8 cellular contexts compared by ENCODE assay signal in the genomic region with DNA sequence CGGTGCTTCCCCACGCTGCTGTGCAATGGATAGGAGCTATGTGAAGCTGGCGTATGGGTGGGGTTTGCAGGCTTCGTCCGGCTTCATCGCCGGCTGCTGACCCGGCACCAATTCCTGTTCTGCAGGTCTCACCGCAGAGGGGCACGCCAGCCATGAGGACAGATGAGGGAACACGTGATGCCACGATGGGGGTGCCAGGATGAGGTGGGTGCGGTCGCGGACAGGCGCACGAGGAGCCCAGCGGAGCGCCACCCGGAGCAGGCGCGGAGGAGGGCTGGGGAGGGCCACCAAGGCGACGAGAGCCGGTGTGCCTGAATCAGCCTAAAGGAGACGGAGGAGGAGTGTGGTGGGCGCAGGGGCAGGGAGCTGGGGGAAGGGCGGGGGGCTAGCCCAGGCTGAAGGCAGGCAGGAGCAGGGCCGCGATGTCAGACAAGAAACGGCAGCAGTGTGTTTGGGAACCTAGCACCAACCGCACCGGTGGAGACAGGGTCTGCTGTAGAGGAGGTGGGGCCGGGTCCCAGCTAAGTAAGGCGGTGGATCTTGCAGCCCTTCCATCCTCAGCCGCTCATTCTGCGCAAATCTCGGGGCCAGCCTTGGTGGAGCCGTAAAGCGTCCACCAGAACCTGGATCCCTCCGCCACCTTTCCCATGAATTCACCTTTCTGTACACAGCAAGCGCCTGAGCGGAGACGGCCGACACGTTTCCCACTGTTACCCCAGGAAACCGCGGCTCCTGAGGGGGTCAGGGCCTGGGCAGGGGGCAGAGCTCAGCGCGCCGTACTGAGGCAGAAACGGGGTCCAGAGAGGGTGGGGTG. TPM values are rescaled to one million over a fixed set of nuclear protein-coding genes. Genes with fewer than 3 reads are reported as not detected.
DNase-seq lines count a peak whose midpoint lies in the region; ATAC-seq lines count a peak whose summit lies in the region.

No MANE protein-coding gene starts in this region.

- peak; percentile 71 for ATAC-seq in left colon

- peaks cover 38% of the 10 kb centered on the region for H3K27me3 ChIP-seq in HUES6 (ENCODE audit: control insufficient read depth, insufficient read depth, low read length)

- H3K4me3 ChIP-seq in HUES6 (ENCODE audit: low read depth, low read length): peak overlapping the region; percentile 67

- intact Hi-C loops in left colon (cut with DNase I, micrococcal nuclease): no loop called here

- no peak overlapping the region for H3K27ac ChIP-seq in HUES6 (ENCODE audit: low read depth, low read length)

- H3K36me3 ChIP-seq in HUES6 (ENCODE audit: control insufficient read depth, insufficient read depth, low read length): no peaks in the 10 kb centered on the region

- H3K9me3 ChIP-seq in HUES6 (ENCODE audit: control insufficient read depth, insufficient read depth, low read depth, low read length): no peaks in the 10 kb centered on the region

- DNase-seq in NOMO-1 treated with DMSO at 0.1 percent for 48 hours (lab: John Stamatoyannopoulos, UW; ENCODE audit: unreplicated experiment): peak; percentile 23
- no peak for DNase-seq in NOMO-1 treated with dmso at 0.1 percent for 144 hours (lab: John Stamatoyannopoulos, UW; ENCODE audit: unreplicated experiment)
- DNase-seq in SK-MEL-5 (ENCODE audit: low read depth, low spot score): peak; percentile 45
- peak; percentile 85 for DNase-seq in cerebellum (ENCODE audit: low spot score)
- peak; percentile 65 to 76 for DNase-seq in left colon
- peak; percentile 69 to 88 for DNase-seq in stimulated activated CD8-positive, alpha-beta memory T cell treated with anti-CD3 and anti-CD28 coated beads, Interleukin-7, amount 100 ng/mL, for 48 hours (ENCODE audit: extremely low read depth in 1 of 2, low read depth in 1 of 2)
- no peak for DNase-seq in pons (ENCODE audit: low spot score)

- H3K4me1 ChIP-seq in HUES6 (ENCODE audit: control insufficient read depth, insufficient read depth, low read length): peaks cover 5% of the 10 kb centered on the region; the same call in 1 of the 2 replicates

- in situ Hi-C loops in SK-MEL-5 (cut with HindIII; ENCODE audit: low pct_unique_long_range_greater_than_20kb, low sequenced_read_pairs): no loop called here

- H3K9ac ChIP-seq in HUES6 (ENCODE audit: low read length): peak overlapping the region; percentile 31

RNA-seq across cellular contexts. Expression of gene CD8A, which starts 17.0 kb away (rescaled TPM):
- 0.13 and 0.18 TPM in 2 replicates for total RNA-seq in SK-MEL-5 (2014; rRNA removed; shearing (Covaris generic))
- polyA plus RNA-seq in SK-MEL-5 (2015; cell fraction: cytosol; rRNA removed): 0.11 and 0.62 TPM in 2 replicates
- 1.1 and 1.5 TPM in 2 replicates for polyA plus RNA-seq in SK-MEL-5 (2015; cell fraction: nucleus; rRNA removed)
- total RNA-seq in cerebellum: 1.5 TPM
- 1 to 10 TPM; 1.6 to 3.2 TPM for total RNA-seq in left colon

RNA-seq across cellular contexts. Expression of gene CD8B, which starts 54.0 kb away (rescaled TPM):
- not detected in 2 replicates for total RNA-seq in SK-MEL-5 (2014; rRNA removed; shearing (Covaris generic))
- polyA plus RNA-seq in SK-MEL-5 (2015; cell fraction: cytosol; rRNA removed): not detected in 2 replicates
- not detected in 2 replicates for polyA plus RNA-seq in SK-MEL-5 (2015; cell fraction: nucleus; rRNA removed)
- total RNA-seq in cerebellum (0.27 TPM), left colon (1 to 10 TPM; 1.3 TPM)

Comparison
In these comparisons a context has a peak if more than half of its experiments do, and no peak if none do; other contexts are left out.
1. DNase-seq: peak in NOMO-1 treated with DMSO at 0.1 percent for 48 hours (single experiment), SK-MEL-5 (single experiment), cerebellum (single experiment), left colon (2 of 2) and stimulated activated CD8-positive, alpha-beta memory T cell treated with anti-CD3 and anti-CD28 coated beads, Interleukin-7, amount 100 ng/mL, for 48 hours (2 of 2); none in NOMO-1 treated with dmso at 0.1 percent for 144 hours (single experiment) and pons (single experiment).